Comparison of ENCODE assay signal across 9 cellular contexts in the genomic region with DNA sequence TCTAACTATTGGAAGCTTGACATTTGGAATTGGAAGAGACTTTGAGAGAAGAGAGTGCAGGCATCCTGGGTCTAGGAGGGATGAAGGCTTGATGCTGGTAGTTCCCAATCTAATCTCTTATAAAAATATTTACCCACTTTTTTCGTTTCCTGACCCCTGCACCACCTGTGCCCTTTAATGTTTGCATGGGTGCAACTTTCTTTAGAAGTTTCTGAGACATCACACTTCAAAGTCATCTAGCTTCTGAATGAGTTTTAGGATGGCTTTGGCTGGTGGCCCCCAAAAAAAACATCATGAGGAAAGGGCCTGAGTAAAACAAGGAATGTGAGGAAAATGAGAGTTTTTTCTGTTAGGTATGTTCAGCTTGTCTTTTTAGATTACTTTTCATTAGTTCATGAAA. TPM values are rescaled to one million over a fixed set of nuclear protein-coding genes. Genes with fewer than 3 reads are reported as not detected.
DNase-seq lines count a peak whose midpoint lies in the region; ATAC-seq, FAIRE-seq and TF ChIP-seq lines count a peak whose summit lies in the region.
"Had no signal": no experiment of that assay in that cellular context is flagged by ENCODE, and none has a peak within 500 bp of the region (broad histone marks: within the 10 kb centered on the region; RNA-seq: fewer than 3 reads in every experiment).

No MANE protein-coding gene starts in this region.

- no peak overlapping the region for H4K8ac ChIP-seq in H1 (ENCODE audit: extremely low read depth, insufficient read depth, low read length)

- peaks cover 4% of the 10 kb centered on the region for H3K23me2 ChIP-seq in H1 (ENCODE audit: low read depth, low read length)

- no peak overlapping the region for H3K14ac ChIP-seq in H1 (ENCODE audit: insufficient read length)

- no peak overlapping the region for H2BK120ac ChIP-seq in H1 (replicated peaks; ENCODE audit: low read depth, low read length)

- ATAC-seq in HG03460 (IDR thresholded peaks at IDR 0.05; ENCODE audit: unreplicated experiment) (no peak), HG03095 (IDR thresholded peaks at IDR 0.05; ENCODE audit: unreplicated experiment) (no peak)

- TF ChIP-seq RAD21 in H1 (IDR thresholded peaks at IDR 0.05 in 1 of 2, conservative IDR thresholded peaks at IDR 0.05 in 1 of 2; ENCODE audit: low read depth in 2 of 2, low read length in 2 of 2) (no peak), neural cell (conservative IDR thresholded peaks at IDR 0.05) (no peak)

- 0 out of 2 replicates have a peak overlapping the region, but pooled peaks have one; percentile 71 for H2AFZ ChIP-seq in H1 (ENCODE audit: low read length)
- peak overlapping the region; percentile 78 for H2AFZ ChIP-seq in neural cell (ENCODE audit: low read depth, low read length)

- H3K23ac ChIP-seq in H1 (ENCODE audit: insufficient read length) = no peak overlapping the region

- DNase-seq in NCI-H69 (lab: John Stamatoyannopoulos, UW) = peak; percentile 38
- no peak for DNase-seq in H1 (ENCODE audit: low read depth in 1 of 2, low spot score in 2 of 2)
- DNase-seq in GM13976 (ENCODE audit: low spot score) = no peak
- no peak for DNase-seq in HCEC 1CT
- DNase-seq: NCI-H2029 had no signal

- H3K27ac ChIP-seq in C4-2B = peak overlapping the region; percentile 96
- H3K27ac ChIP-seq in H1 (ENCODE audit: low read depth, low read length) = no peak overlapping the region
- no peak overlapping the region for H3K27ac ChIP-seq in neural cell (ENCODE audit: low read length)

- H3K4me3 ChIP-seq in H1 (ENCODE audit: extremely low read depth in 1 of 4, insufficient read depth in 2 of 4, low read depth in 3 of 4, low read length in 4 of 4) (peak overlapping the region; percentile 93 to 99 (median 97)), neural cell (ENCODE audit: low read length) (peak overlapping the region; percentile 90)

- H3K9ac ChIP-seq in H1 (replicated peaks in 1 of 4; ENCODE audit: extremely low read depth in 1 of 4, low read depth in 3 of 4, low read length in 3 of 4) (peak overlapping the region; percentile 73 to 97 (median 94)), neural cell (ENCODE audit: low read length) (peak overlapping the region; percentile 73)

- TF ChIP-seq EP300 in H1 (IDR thresholded peaks at IDR 0.05; ENCODE audit: borderline replicate concordance in 1 of 2, low read depth in 2 of 2, low read length in 2 of 2) (no peak), neural cell (conservative IDR thresholded peaks at IDR 0.05; ENCODE audit: poor library complexity, severe bottlenecking) (no peak)

- POLR2A ChIA-PET in H1 (lab: Charles Lee; ENCODE audit: partially characterized antibody) = interaction anchor here (0.6 to 2.0 kb wide), 4 partner anchors 10 to 138 kb away, joined by 3 to 12 read pairs (median 4); a partner anchor contains a TSS

- no peak overlapping the region for H4K5ac ChIP-seq in H1 (ENCODE audit: insufficient read length, low read depth, low read length)

- H3K4me1 ChIP-seq in H1 (replicated peaks in 1 of 4; ENCODE audit: control insufficient read depth in 3 of 4, insufficient read depth in 4 of 4, low read length in 3 of 4) = no peaks in the 10 kb centered on the region; a peak in 1 of 7 replicates

- CTCF ChIA-PET in H1 (lab: Charles Lee; ENCODE audit: partially characterized antibody) = interaction anchor here (0.6 to 1.2 kb wide), 5 partner anchors 9 to 204 kb away, joined by 3 to 4 read pairs (median 3); no protein-coding TSS in a partner anchor

- H2BK12ac ChIP-seq in H1 (ENCODE audit: low read depth, low read length) = no peak overlapping the region

- peaks cover 5% of the 10 kb centered on the region; the same call in 1 of the 2 replicates for H3K79me1 ChIP-seq in H1 (ENCODE audit: low read depth, low read length)

- H3K27me3 ChIP-seq in H1 (replicated peaks in 1 of 4; ENCODE audit: control insufficient read depth in 3 of 4, extremely low read depth in 1 of 4, insufficient read depth in 3 of 4, low read length in 3 of 4) = no peaks in the 10 kb centered on the region
- no peaks in the 10 kb centered on the region for H3K27me3 ChIP-seq in neural cell (ENCODE audit: insufficient read depth, low read depth, low read length)

- H2BK5ac ChIP-seq in H1 (ENCODE audit: low read depth, low read length) = no peak overlapping the region

- no peak overlapping the region for H3K4ac ChIP-seq in H1 (replicated peaks; ENCODE audit: insufficient read length, low read depth, low read length)

- H3K56ac ChIP-seq in H1 (replicated peaks; ENCODE audit: insufficient read length, low read depth, low read length) = no peak overlapping the region

- peaks cover 0 to 13% (median 2%) of the 10 kb centered on the region in 4 experiments; a peak in 2 of 8 replicates for H3K36me3 ChIP-seq in H1 (ENCODE audit: control insufficient read depth in 2 of 4, insufficient read depth in 4 of 4, low read length in 3 of 4)
- peaks cover 5% of the 10 kb centered on the region for H3K36me3 ChIP-seq in neural cell (ENCODE audit: insufficient read depth, low read length)

- no peaks in the 10 kb centered on the region for H4K20me1 ChIP-seq in H1 (replicated peaks in 1 of 2; ENCODE audit: control insufficient read depth in 1 of 2, insufficient read depth in 2 of 2, low read length in 2 of 2)
- no peaks in the 10 kb centered on the region for H4K20me1 ChIP-seq in neural cell (ENCODE audit: insufficient read depth)

- TF ChIP-seq POLR2A in H1 (IDR thresholded peaks at IDR 0.05; ENCODE audit: control extremely low read depth in 1 of 2, low read depth in 2 of 2, low read length in 2 of 2) = no peak

- in situ Hi-C loops in GM13976 (cut with MboI; ENCODE audit: low sequenced_read_pairs, unreplicated experiment) = no loop called here

- H3K4me2 ChIP-seq in H1 (ENCODE audit: insufficient read depth in 1 of 2, low read depth in 2 of 2, low read length in 2 of 2) (peak overlapping the region; percentile 70 to 84), neural cell (ENCODE audit: low read length) (peak overlapping the region; percentile 85)

- no peaks in the 10 kb centered on the region for H3F3A ChIP-seq in neural cell (ENCODE audit: insufficient read depth, low read length, poor library complexity, severe bottlenecking)

- H3K18ac ChIP-seq in H1 (ENCODE audit: extremely low read depth, low read length) = no peak overlapping the region

- TF ChIP-seq CTCF in C4-2B (conservative IDR thresholded peaks at IDR 0.05) = no peak
- no peak for TF ChIP-seq CTCF in H1 (IDR thresholded peaks at IDR 0.05; ENCODE audit: control extremely low read depth in 1 of 3, insufficient read depth in 1 of 3, low read depth in 1 of 3, low read length in 3 of 3)
- TF ChIP-seq CTCF in neural cell (IDR thresholded peaks at IDR 0.05; ENCODE audit: poor library complexity, severe bottlenecking) = no peak
- no peak for TF ChIP-seq CTCF in GM13976 (IDR thresholded peaks at IDR 0.05; ENCODE audit: borderline replicate concordance, control extremely low read depth, extremely low read depth, insufficient read depth, missing control alignments)

- H4K91ac ChIP-seq in H1 (replicated peaks; ENCODE audit: insufficient read length, low read length) = no peak overlapping the region

- H3K9me2 ChIP-seq in neural cell (ENCODE audit: insufficient read depth, low read length) = no peaks in the 10 kb centered on the region

- no peak overlapping the region for H2BK15ac ChIP-seq in H1 (ENCODE audit: low read length)

- no peak overlapping the region for H2BK20ac ChIP-seq in H1 (ENCODE audit: low read length)

- H3K79me2 ChIP-seq in H1 (ENCODE audit: control insufficient read depth in 1 of 2, insufficient read depth in 2 of 2, low read length in 2 of 2) (peaks cover 0 to 21% of the 10 kb centered on the region in 2 experiments; a peak in 3 of 4 replicates), neural cell (replicated peaks; ENCODE audit: insufficient read depth, low read length) (peaks cover 14% of the 10 kb centered on the region)

- H3K9me3 ChIP-seq in H1 (ENCODE audit: insufficient read depth in 2 of 2, low read depth in 1 of 2, low read length in 1 of 2) = no peaks in the 10 kb centered on the region
- H3K9me3 ChIP-seq in neural cell (ENCODE audit: low read length) = peaks cover 5% of the 10 kb centered on the region

- no peak overlapping the region for H2AK5ac ChIP-seq in H1 (ENCODE audit: low read depth, low read length)

- 20% methylated on average over 1 of the region's 1 CpG; no CpG with 5 or more reads in 1 of the 2 experiments for WGBS in H1 (ENCODE audit: extremely low coverage in 1 of 2, insufficient coverage in 1 of 2, insufficient read length in 1 of 2, insufficient replicate concordance in 2 of 2, low coverage in 1 of 2, low lambda C conversion rate in 2 of 2, missing lambda C conversion rate in 1 of 2), 2 experiments

- no peak for FAIRE-seq in H1 (lab: Jason Lieb, UNC)

TF ChIP-seq in H1, 55 proteins besides CTCF, POLR2A, EP300 and RAD21 (continues in another document):
- TF ChIP-seq, protein P1, sequence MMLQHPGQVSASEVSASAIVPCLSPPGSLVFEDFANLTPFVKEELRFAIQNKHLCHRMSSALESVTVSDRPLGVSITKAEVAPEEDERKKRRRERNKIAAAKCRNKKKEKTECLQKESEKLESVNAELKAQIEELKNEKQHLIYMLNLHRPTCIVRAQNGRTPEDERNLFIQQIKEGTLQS (IDR thresholded peaks at IDR 0.05; ENCODE audit: insufficient read depth, low read depth, low read length) = no peak

TF ChIP-seq in neural cell, 6 proteins besides CTCF, POLR2A, EP300 and RAD21 (continues in another document):
- TF ChIP-seq MXI1 (conservative IDR thresholded peaks at IDR 0.05; ENCODE audit: poor library complexity, severe bottlenecking) = no peak
- TF ChIP-seq EZH2 (IDR thresholded peaks at IDR 0.05; ENCODE audit: borderline replicate concordance, insufficient read depth, low read length, poor library complexity, severe bottlenecking) = no peak
- TF ChIP-seq POLR2AphosphoS5 (IDR thresholded peaks at IDR 0.05) = no peak

RNA-seq across cellular contexts. Expression of a gene that starts 1.1 kb away (rescaled TPM):
- 29.3 and 30.5 TPM in 2 replicates for total RNA-seq in H1 (2021; fragmentation: NEBNext Ultra II Directional; extraction: Animal tissue kit (Norgen Biotek cat#: 25700))
- polyA plus RNA-seq in H1 (2011; rRNA removed) = 10.1 and 18.1 TPM in 2 replicates
- polyA plus RNA-seq in H1 (2011; cell fraction: cytosol; rRNA removed) = 17.7 TPM
- 24.2 TPM for polyA plus RNA-seq in H1 (2011; cell fraction: nucleus; rRNA removed)
- polyA plus RNA-seq in H1 (2012, experiment 1 of 2) = 18.1 to 23.5 TPM (median 20.9 TPM) in 4 replicates
- 2.9 TPM for polyA plus RNA-seq in H1 (2012, experiment 2 of 2)
- polyA plus RNA-seq in H1 (2013, experiment 1 of 2) = 22.9 TPM
- polyA plus RNA-seq in H1 (2013, experiment 2 of 2) = 20.5 TPM
- polyA minus RNA-seq in H1 (2011; rRNA and poly(A)+ RNA removed) = 51.1 and 81.0 TPM in 2 replicates
- polyA minus RNA-seq in H1 (2011; cell fraction: cytosol; rRNA and poly(A)+ RNA removed) = 12.4 TPM
- 35.9 TPM for polyA minus RNA-seq in H1 (2011; cell fraction: nucleus; rRNA and poly(A)+ RNA removed)
- 16.8 and 25.0 TPM in 2 replicates for polyA plus RNA-seq in neural cell
- 21.9 and 24.4 TPM in 2 replicates for polyA minus RNA-seq in neural cell
